Comparison of ENCODE assay signal across 8 cellular contexts in the genomic region with DNA sequence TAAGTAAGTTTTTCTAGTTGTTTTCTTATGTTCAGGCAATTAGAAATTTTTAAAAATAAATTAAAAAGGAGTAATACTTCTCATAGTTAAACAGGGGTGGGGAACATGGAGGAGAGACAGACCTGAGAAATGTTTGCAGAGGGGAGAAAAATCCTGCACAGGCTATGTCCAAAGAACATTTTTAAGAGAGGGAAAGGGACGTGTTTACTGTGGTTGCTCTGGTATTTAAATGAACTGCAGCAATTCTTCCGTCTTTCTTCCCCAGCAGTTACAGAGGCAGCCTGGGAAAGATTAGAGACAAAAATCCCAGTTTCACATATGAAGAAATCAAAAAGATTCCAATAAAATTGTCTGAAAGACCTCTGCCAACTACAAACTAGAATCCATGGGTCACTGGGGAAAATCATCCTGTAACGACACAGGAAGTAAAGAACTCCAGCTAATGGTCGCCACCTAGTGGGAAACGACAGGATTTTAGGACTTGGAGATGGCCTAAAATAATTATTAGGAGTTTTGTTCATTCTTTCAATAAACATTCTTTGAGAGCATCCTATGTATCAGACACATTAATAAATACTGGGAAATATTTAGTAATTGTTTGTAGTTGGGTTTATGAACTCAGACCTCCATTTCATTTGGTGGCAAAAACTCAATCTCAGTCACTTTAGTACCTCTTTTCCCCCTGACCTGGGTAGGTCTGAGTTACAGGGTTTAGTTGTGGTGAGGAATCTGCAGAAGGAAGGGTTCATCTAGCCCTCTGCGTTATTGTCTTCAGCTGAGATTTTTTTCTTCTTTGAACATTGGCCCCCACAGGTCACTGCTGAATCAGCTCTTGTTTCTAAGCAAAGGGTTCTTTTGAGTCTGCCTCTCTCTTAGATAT.
DNase-seq lines count a peak whose midpoint lies in the region; ATAC-seq and TF ChIP-seq lines count a peak whose summit lies in the region.

No MANE protein-coding gene starts in this region.

- H3K4me1 ChIP-seq in skeletal muscle satellite cell (ENCODE audit: control insufficient read depth, insufficient read depth, low read length): peaks cover 5% of the 10 kb centered on the region

- peak overlapping the region; percentile 59 for H3K4me2 ChIP-seq in skeletal muscle satellite cell (ENCODE audit: low read length)

- H3K36me3 Mint-ChIP-seq in activated CD8-positive, alpha-beta memory T cell treated with anti-CD3 and anti-CD28 coated beads, Interleukin-2, amount 10 ng/mL, durations not matched to agents 7 days and 5 days: no peaks in the 10 kb centered on the region

- H3K4me1 Mint-ChIP-seq in activated CD8-positive, alpha-beta memory T cell treated with anti-CD3 and anti-CD28 coated beads, Interleukin-2, amount 10 ng/mL, durations not matched to agents 7 days and 5 days: peaks cover 3% of the 10 kb centered on the region

- H3K36me3 ChIP-seq in skeletal muscle satellite cell (ENCODE audit: insufficient read depth, low read length): no peaks in the 10 kb centered on the region

- H3K27me3 Mint-ChIP-seq in activated CD8-positive, alpha-beta memory T cell treated with anti-CD3 and anti-CD28 coated beads, Interleukin-2, amount 10 ng/mL, durations not matched to agents 7 days and 5 days: no peaks in the 10 kb centered on the region

- CTCF ChIA-PET in activated CD8-positive, alpha-beta memory T cell treated with anti-CD3 and anti-CD28 coated beads, Interleukin-2, amount 10 ng/mL, durations not matched to agents 7 days and 5 days (lab: Charles Lee): interaction anchor here (0.7 to 1.9 kb wide), 8 partner anchors 14 to 120 kb away, joined by 3 to 9 read pairs (median 4); no protein-coding TSS in a partner anchor

- no peak overlapping the region for H3K27ac Mint-ChIP-seq in activated CD8-positive, alpha-beta memory T cell treated with anti-CD3 and anti-CD28 coated beads, Interleukin-2, amount 10 ng/mL, durations not matched to agents 7 days and 5 days

- peak; percentile 53 for DNase-seq in activated CD8-positive, alpha-beta memory T cell treated with anti-CD3 and anti-CD28 coated beads, Interleukin-2, amount 10 ng/mL, durations not matched to agents 7 days and 5 days
- DNase-seq in activated CD8-positive, alpha-beta memory T cell treated with anti-CD3 and anti-CD28 coated beads, Interleukin-2, amount 50 U/mL, for 48 hours: no peak
- peak; percentile 24 for DNase-seq in HK-2 (ENCODE audit: unreplicated experiment)
- DNase-seq in NCI-H774 (lab: John Stamatoyannopoulos, UW): peak; percentile 79
- peak; percentile 75 for DNase-seq in astrocyte of the spinal cord (ENCODE audit: low read depth, low spot score)
- DNase-seq in iPS DF 4.7 (ENCODE audit: extremely low read depth, low spot score): peak; percentile 46

- peak overlapping the region; percentile 47 for H3K9ac ChIP-seq in skeletal muscle satellite cell (ENCODE audit: low read depth, low read length)

- H3K27me3 ChIP-seq in skeletal muscle satellite cell (ENCODE audit: control insufficient read depth, insufficient read depth, low read length): no peaks in the 10 kb centered on the region

- peak overlapping the region; percentile 15 for H3K4me3 Mint-ChIP-seq in activated CD8-positive, alpha-beta memory T cell treated with anti-CD3 and anti-CD28 coated beads, Interleukin-2, amount 10 ng/mL, durations not matched to agents 7 days and 5 days

- no peak overlapping the region for H3K4me3 ChIP-seq in astrocyte of the spinal cord (ENCODE audit: low read depth, low read length)
- H3K4me3 ChIP-seq in skeletal muscle satellite cell (ENCODE audit: low read length): no peak overlapping the region

- ATAC-seq in activated CD8-positive, alpha-beta memory T cell treated with anti-CD3 and anti-CD28 coated beads, Interleukin-2, amount 10 ng/mL, durations not matched to agents 7 days and 5 days: no peak
- peak; percentile 88 for ATAC-seq in GM21447 (IDR thresholded peaks at IDR 0.05; ENCODE audit: unreplicated experiment)

- TF ChIP-seq CTCF in astrocyte of the spinal cord (IDR thresholded peaks at IDR 0.05; ENCODE audit: low read depth, low read length): peak; percentile 66

- in situ Hi-C loops in astrocyte of the spinal cord (cut with HindIII; ENCODE audit: low sequenced_read_pairs): no loop called here

- H3K9me3 Mint-ChIP-seq in activated CD8-positive, alpha-beta memory T cell treated with anti-CD3 and anti-CD28 coated beads, Interleukin-2, amount 10 ng/mL, durations not matched to agents 7 days and 5 days (ENCODE audit: low read depth): no peaks in the 10 kb centered on the region

- H3K9me3 ChIP-seq in skeletal muscle satellite cell (replicated peaks; ENCODE audit: low read length): no peaks in the 10 kb centered on the region
